In genomic region chr1:219834247-219834917, GRCh38 we compare ENCODE assay signal across 21 cellular contexts.
"Had no signal": no experiment of that assay in that cellular context is flagged by ENCODE, and none has a peak within 500 bp of the region (broad histone marks: within the 10 kb centered on the region; RNA-seq: fewer than 3 reads in every experiment).

No MANE protein-coding gene starts in this region.

- H3K4me2 ChIP-seq: smooth muscle cell had no signal

- H3K9me3 ChIP-seq: gastrocnemius medialis, mucosa of descending colon, stomach, upper lobe of left lung had no signal

- H3K4me1 ChIP-seq: gastrocnemius medialis, parathyroid adenoma, stomach, upper lobe of left lung had no signal

- H3K9ac ChIP-seq: parathyroid adenoma had no signal

- DNase-seq: activated CD4-positive, alpha-beta T cell treated with anti-CD3 and anti-CD28 coated beads, Interleukin-2, amount 10 ng/mL, durations not matched to agents 7 days and 5 days; activated CD8-positive, alpha-beta memory T cell treated with anti-CD3 and anti-CD28 coated beads, Interleukin-2, amount 50 U/mL, for 4 hours; activated effector memory CD4-positive, alpha-beta T cell treated with Interleukin-2 at 50 U/mL for 16 hours; activated naive CD4-positive, alpha-beta T cell treated with anti-CD3 and anti-CD28 coated beads, Interleukin-2, amount 10 ng/mL, durations not matched to agents 7 days and 5 days; activated T-cell treated with anti-CD3 and anti-CD28 coated beads, Interleukin-2, amount 50 U/mL, for 4 hours; aorta; brain microvascular endothelial cell; cortex of kidney; gastrocnemius medialis; head of caudate nucleus; mucosa of descending colon; naive B cell; stimulated activated CD4-positive, alpha-beta T cell treated with anti-CD3 and anti-CD28 coated beads, Interleukin-4, amount 100 ng/mL, for 1 hour; stomach; upper lobe of left lung had no signal

- H3K79me2 ChIP-seq: parathyroid adenoma had no signal

- H3K4me1 Mint-ChIP-seq: activated CD4-positive, alpha-beta T cell treated with anti-CD3 and anti-CD28 coated beads, Interleukin-2, amount 10 ng/mL, durations not matched to agents 7 days and 5 days; activated naive CD4-positive, alpha-beta T cell treated with anti-CD3 and anti-CD28 coated beads, Interleukin-2, amount 10 ng/mL, durations not matched to agents 7 days and 5 days; central memory CD8-positive, alpha-beta T cell; naive B cell had no signal

- H3K27ac Mint-ChIP-seq: activated CD4-positive, alpha-beta T cell treated with anti-CD3 and anti-CD28 coated beads, Interleukin-2, amount 10 ng/mL, durations not matched to agents 7 days and 5 days; activated naive CD4-positive, alpha-beta T cell treated with anti-CD3 and anti-CD28 coated beads, Interleukin-2, amount 10 ng/mL, durations not matched to agents 7 days and 5 days; memory B cell; naive B cell had no signal

- H3K36me3 ChIP-seq: brain microvascular endothelial cell, gastrocnemius medialis, stomach, upper lobe of left lung had no signal

- H3K4me3 ChIP-seq: gastrocnemius medialis, mucosa of descending colon, smooth muscle cell, stomach, upper lobe of left lung had no signal

- H3K9me3 Mint-ChIP-seq: activated CD4-positive, alpha-beta T cell treated with anti-CD3 and anti-CD28 coated beads, Interleukin-2, amount 10 ng/mL, durations not matched to agents 7 days and 5 days; activated naive CD4-positive, alpha-beta T cell treated with anti-CD3 and anti-CD28 coated beads, Interleukin-2, amount 10 ng/mL, durations not matched to agents 7 days and 5 days; activated T-cell treated with anti-CD3 and anti-CD28 coated beads, Interleukin-2, amount 50 U/mL, for 4 hours; central memory CD8-positive, alpha-beta T cell; memory B cell had no signal

- H2AFZ ChIP-seq: parathyroid adenoma had no signal

- H3K4me3 Mint-ChIP-seq: activated CD4-positive, alpha-beta T cell treated with anti-CD3 and anti-CD28 coated beads, Interleukin-2, amount 10 ng/mL, durations not matched to agents 7 days and 5 days; activated naive CD4-positive, alpha-beta T cell treated with anti-CD3 and anti-CD28 coated beads, Interleukin-2, amount 10 ng/mL, durations not matched to agents 7 days and 5 days; activated T-cell treated with anti-CD3 and anti-CD28 coated beads, Interleukin-2, amount 50 U/mL, for 4 hours; central memory CD8-positive, alpha-beta T cell; memory B cell; naive B cell had no signal

- H3K36me3 Mint-ChIP-seq: activated naive CD4-positive, alpha-beta T cell treated with anti-CD3 and anti-CD28 coated beads, Interleukin-2, amount 10 ng/mL, durations not matched to agents 7 days and 5 days; memory B cell; naive B cell had no signal

- H3K27me3 Mint-ChIP-seq: activated CD4-positive, alpha-beta T cell treated with anti-CD3 and anti-CD28 coated beads, Interleukin-2, amount 10 ng/mL, durations not matched to agents 7 days and 5 days; activated naive CD4-positive, alpha-beta T cell treated with anti-CD3 and anti-CD28 coated beads, Interleukin-2, amount 10 ng/mL, durations not matched to agents 7 days and 5 days had no signal

- H3K27ac ChIP-seq: brain microvascular endothelial cell, gastrocnemius medialis, parathyroid adenoma, stomach, upper lobe of left lung had no signal

- ATAC-seq: activated CD4-positive, CD25-positive, alpha-beta regulatory T cell treated with anti-CD3 and anti-CD28 coated beads, Interleukin-2, amount 50 U/mL, for 24 hours; activated T-cell treated with anti-CD3 and anti-CD28 coated beads, Interleukin-2, amount 50 U/mL, for 4 hours; gastrocnemius medialis; mucosa of descending colon; sciatic nerve had no signal

- H3K27me3 ChIP-seq: brain microvascular endothelial cell, gastrocnemius medialis, upper lobe of left lung had no signal
